Comparison of ENCODE assay signal across 1 cellular context in the genomic region with DNA sequence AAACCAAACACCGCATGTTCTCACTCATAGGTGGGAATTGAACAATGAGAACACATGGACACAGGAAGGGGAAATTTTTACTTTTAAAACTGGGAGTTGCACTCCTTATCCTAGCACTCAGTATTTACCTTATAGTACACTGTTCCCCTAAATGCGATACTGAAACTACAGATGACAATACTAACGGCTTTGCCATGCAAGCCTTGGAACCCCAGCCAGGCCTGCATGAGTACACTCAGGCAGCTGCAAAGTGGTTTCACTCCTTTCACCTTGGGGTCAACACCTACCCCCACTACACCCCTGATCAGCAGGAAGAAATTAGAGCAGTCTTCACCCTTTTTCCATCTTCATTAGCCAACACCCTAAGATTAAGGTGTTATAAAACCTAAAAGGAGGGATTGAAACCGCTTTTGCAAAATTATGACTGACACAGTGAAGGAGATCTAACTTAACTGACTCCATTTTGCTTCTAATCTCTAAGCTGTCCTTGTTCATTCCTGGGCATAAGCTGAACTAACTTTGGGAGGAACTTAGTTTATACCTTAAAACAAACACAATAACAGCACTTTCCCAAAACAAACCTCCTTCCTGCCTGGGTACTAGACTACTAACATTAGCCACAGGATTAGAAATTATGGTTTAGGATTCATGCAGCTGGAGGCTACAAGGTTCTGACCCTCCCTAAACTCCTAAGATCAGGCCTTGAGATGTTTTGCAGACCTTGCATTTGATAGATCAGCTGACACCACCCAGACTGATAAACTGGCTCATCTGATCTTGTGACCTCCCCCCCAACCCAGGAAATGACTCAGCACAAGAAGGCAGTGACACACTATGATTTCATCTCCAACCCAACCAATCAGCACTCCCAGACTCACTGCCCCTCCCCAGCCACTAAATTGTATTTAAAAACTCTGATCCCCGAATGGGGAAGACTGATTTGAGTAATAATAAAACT.
A peak's percentile ranks its signal among the peaks of the same experiment; 100 is the strongest.
TF ChIP-seq lines count a peak whose summit lies in the region.

No MANE protein-coding gene starts in this region.

TF ChIP-seq in K562, 482 proteins besides CTCF, POLR2A, EP300 and RAD21 (continued from another document):
- TF ChIP-seq, protein P1, sequence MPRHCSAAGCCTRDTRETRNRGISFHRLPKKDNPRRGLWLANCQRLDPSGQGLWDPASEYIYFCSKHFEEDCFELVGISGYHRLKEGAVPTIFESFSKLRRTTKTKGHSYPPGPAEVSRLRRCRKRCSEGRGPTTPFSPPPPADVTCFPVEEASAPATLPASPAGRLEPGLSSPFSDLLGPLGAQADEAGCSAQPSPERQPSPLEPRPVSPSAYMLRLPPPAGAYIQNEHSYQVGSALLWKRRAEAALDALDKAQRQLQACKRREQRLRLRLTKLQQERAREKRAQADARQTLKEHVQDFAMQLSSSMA (CRISPR knock-in tag; IDR thresholded peaks at IDR 0.05), result peak; percentile 60; the same call in 1 of the 2 replicates
- TF ChIP-seq TAF9B (IDR thresholded peaks at IDR 0.05; ENCODE audit: partially characterized antibody) (peak; percentile 81), ZNF140 (CRISPR knock-in tag; IDR thresholded peaks at IDR 0.05) (peak; percentile 34; the same call in 1 of the 2 replicates), L3MBTL2 (IDR thresholded peaks at IDR 0.05) (0 out of 2 replicates have a peak, but pooled peaks have one; percentile 10), ATF1 (CRISPR knock-in tag; IDR thresholded peaks at IDR 0.05) (no peak), ATF1 (tag; IDR thresholded peaks at IDR 0.05) (peak; percentile 86), SRF (CRISPR knock-in tag; IDR thresholded peaks at IDR 0.05) (0 out of 4 replicates have a peak, but pooled peaks of 1 of the 2 experiments have one; percentile 53), DMBX1 (CRISPR knock-in tag; IDR thresholded peaks at IDR 0.05; ENCODE audit: borderline replicate concordance) (peak; percentile 98), CCAR2 (IDR thresholded peaks at IDR 0.05; ENCODE audit: low read depth, low read length) (no peak), HDAC2 (IDR thresholded peaks at IDR 0.05) (no peak), ZFP1 (CRISPR knock-in tag; IDR thresholded peaks at IDR 0.05) (peak; percentile 81), HIVEP1 (CRISPR knock-in tag; IDR thresholded peaks at IDR 0.05) (peak; percentile 98), KDM4B (IDR thresholded peaks at IDR 0.05; ENCODE audit: borderline replicate concordance in 2 of 2, low read depth in 1 of 2) (no peak), ILK (tag; IDR thresholded peaks at IDR 0.05; ENCODE audit: borderline replicate concordance, low read depth) (peak; percentile 84; the same call in 1 of the 2 replicates), ZNF217 (CRISPR knock-in tag; IDR thresholded peaks at IDR 0.05) (no peak), SIN3B (IDR thresholded peaks at IDR 0.05; ENCODE audit: low read depth) (no peak), NFRKB (IDR thresholded peaks at IDR 0.05; ENCODE audit: low read depth) (peak; percentile 15; the same call in 1 of the 2 replicates)
- TF ChIP-seq, protein P2, sequence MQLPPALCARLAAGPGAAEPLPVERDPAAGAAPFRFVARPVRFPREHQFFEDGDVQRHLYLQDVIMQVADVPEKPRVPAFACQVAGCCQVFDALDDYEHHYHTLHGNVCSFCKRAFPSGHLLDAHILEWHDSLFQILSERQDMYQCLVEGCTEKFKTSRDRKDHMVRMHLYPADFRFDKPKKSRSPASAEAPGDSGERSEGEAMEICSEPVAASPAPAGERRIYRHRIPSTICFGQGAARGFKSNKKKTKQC (CRISPR knock-in tag; IDR thresholded peaks at IDR 0.05), result no peak
- TF ChIP-seq, protein P3, sequence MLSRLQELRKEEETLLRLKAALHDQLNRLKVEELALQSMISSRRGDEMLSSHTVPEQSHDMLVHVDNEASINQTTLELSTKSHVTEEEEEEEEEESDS (CRISPR knock-in tag; IDR thresholded peaks at IDR 0.05), result 0 out of 2 replicates have a peak, but pooled peaks have one; percentile 6
